Comparison of ENCODE assay signal across 33 cellular contexts in the genomic region with DNA sequence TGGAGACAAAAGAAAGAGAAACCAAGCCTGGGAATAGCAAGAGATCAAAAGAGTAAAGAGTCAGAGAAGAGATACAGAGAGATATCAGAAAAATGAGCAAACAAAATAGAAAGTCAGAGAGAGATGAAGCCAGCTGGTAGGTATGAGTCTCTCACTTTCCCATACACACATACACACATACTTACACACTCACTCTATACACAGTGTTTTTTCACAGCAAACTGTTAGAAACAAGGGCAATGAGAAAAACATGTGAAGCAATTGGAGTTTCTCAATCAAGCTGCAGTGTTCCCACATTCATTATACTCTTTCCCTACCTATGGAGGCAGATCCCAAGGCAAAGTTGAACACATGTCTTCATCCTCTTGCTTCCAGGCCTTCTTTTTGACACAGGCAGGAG. TPM values are rescaled to one million over a fixed set of nuclear protein-coding genes. Genes with fewer than 3 reads are reported as not detected.
DNase-seq lines count a peak whose midpoint lies in the region; ATAC-seq and TF ChIP-seq lines count a peak whose summit lies in the region.
"Had no signal": no experiment of that assay in that cellular context is flagged by ENCODE, and none has a peak within 500 bp of the region (broad histone marks: within the 10 kb centered on the region; RNA-seq: fewer than 3 reads in every experiment).

No MANE protein-coding gene starts in this region.

- H3K9me3 Mint-ChIP-seq in osteocyte (ENCODE audit: unreplicated experiment) = no peaks in the 10 kb centered on the region
- H3K9me3 Mint-ChIP-seq: activated naive CD8-positive, alpha-beta T cell treated with anti-CD3 and anti-CD28 coated beads, Interleukin-2, amount 50 U/mL, for 24 hours; activated T-cell treated with anti-CD3 and anti-CD28 coated beads, Interleukin-2, amount 50 U/mL, for 72 hours; central memory CD8-positive, alpha-beta T cell; memory B cell; stimulated activated naive CD8-positive, alpha-beta T cell treated with anti-CD3 and anti-CD28 coated beads, Interleukin-15, Interleukin-2, amounts not matched to agents 100 ng/mL and 50 ng/mL, for 24 hours had no signal

- no peaks in the 10 kb centered on the region for H3K9me3 ChIP-seq in adipocyte (ENCODE audit: control insufficient read depth, low read length)
- H3K9me3 ChIP-seq: esophagus squamous epithelium, pancreas, Peyer's patch, testis had no signal

- peaks cover 43% of the 10 kb centered on the region for H3K4me1 ChIP-seq in adipocyte (ENCODE audit: control insufficient read depth, insufficient read depth, low read length)
- H3K4me1 ChIP-seq: esophagus squamous epithelium, Peyer's patch, testis had no signal

- H3K4me3 ChIP-seq in adipocyte (ENCODE audit: low read length) (no peak overlapping the region), fibroblast of mammary gland (ENCODE audit: control insufficient read depth, low read depth, low read length) (no peak overlapping the region)
- H3K4me3 ChIP-seq: esophagus squamous epithelium, pancreas, Peyer's patch, testis had no signal

- H3K9ac ChIP-seq in adipocyte (ENCODE audit: low read length) = peak overlapping the region; percentile 37

- peaks cover 75% of the 10 kb centered on the region for H3K4me1 Mint-ChIP-seq in osteocyte (ENCODE audit: unreplicated experiment)
- H3K4me1 Mint-ChIP-seq: activated naive CD8-positive, alpha-beta T cell treated with anti-CD3 and anti-CD28 coated beads, Interleukin-2, amount 50 U/mL, for 24 hours; central memory CD8-positive, alpha-beta T cell; memory B cell had no signal

- TF ChIP-seq CTCF in fibroblast of mammary gland (conservative IDR thresholded peaks at IDR 0.05; ENCODE audit: control insufficient read depth, insufficient read depth, low read depth, low read length) (no peak), osteocyte (IDR thresholded peaks at IDR 0.05) (no peak)

- ATAC-seq in GM21367 (IDR thresholded peaks at IDR 0.05; ENCODE audit: unreplicated experiment) = no peak
- ATAC-seq in HG02623 (IDR thresholded peaks at IDR 0.05; ENCODE audit: unreplicated experiment) = no peak
- ATAC-seq: activated naive CD8-positive, alpha-beta T cell treated with anti-CD3 and anti-CD28 coated beads, Interleukin-2, amount 50 U/mL, for 24 hours; activated T-cell treated with anti-CD3 and anti-CD28 coated beads, Interleukin-2, amount 50 U/mL, for 72 hours; HepG2; left lobe of liver; pancreas had no signal

- H3K36me3 ChIP-seq in adipocyte (ENCODE audit: control insufficient read depth, insufficient read depth, low read length, severe bottlenecking) = no peaks in the 10 kb centered on the region
- H3K36me3 ChIP-seq: esophagus squamous epithelium, pancreas, Peyer's patch had no signal

- peak overlapping the region; percentile 74 for H3K27ac Mint-ChIP-seq in osteocyte (ENCODE audit: unreplicated experiment)
- H3K27ac Mint-ChIP-seq: activated naive CD8-positive, alpha-beta T cell treated with anti-CD3 and anti-CD28 coated beads, Interleukin-2, amount 50 U/mL, for 24 hours; activated T-cell treated with anti-CD3 and anti-CD28 coated beads, Interleukin-2, amount 50 U/mL, for 72 hours; memory B cell; stimulated activated naive CD8-positive, alpha-beta T cell treated with anti-CD3 and anti-CD28 coated beads, Interleukin-15, Interleukin-2, amounts not matched to agents 100 ng/mL and 50 ng/mL, for 24 hours had no signal

- H3K27me3 Mint-ChIP-seq in osteocyte (ENCODE audit: unreplicated experiment) = no peaks in the 10 kb centered on the region

- no peaks in the 10 kb centered on the region for H3K27me3 ChIP-seq in adipocyte (replicated peaks; ENCODE audit: control insufficient read depth, insufficient read depth, low read length)
- H3K27me3 ChIP-seq: esophagus squamous epithelium, pancreas, Peyer's patch, testis had no signal

- H3K36me3 Mint-ChIP-seq in osteocyte (ENCODE audit: unreplicated experiment) = no peaks in the 10 kb centered on the region
- H3K36me3 Mint-ChIP-seq: memory B cell had no signal

- no peak overlapping the region for H3K4me3 Mint-ChIP-seq in osteocyte (ENCODE audit: unreplicated experiment)
- H3K4me3 Mint-ChIP-seq: activated naive CD8-positive, alpha-beta T cell treated with anti-CD3 and anti-CD28 coated beads, Interleukin-2, amount 50 U/mL, for 24 hours; activated T-cell treated with anti-CD3 and anti-CD28 coated beads, Interleukin-2, amount 50 U/mL, for 72 hours; central memory CD8-positive, alpha-beta T cell; memory B cell; stimulated activated naive CD8-positive, alpha-beta T cell treated with anti-CD3 and anti-CD28 coated beads, Interleukin-15, Interleukin-2, amounts not matched to agents 100 ng/mL and 50 ng/mL, for 24 hours had no signal

- DNase-seq in AG20443 (ENCODE audit: low spot score) (peak; percentile 20), adipocyte (ENCODE audit: low read depth) (peak; percentile 72), fibroblast of mammary gland (ENCODE audit: low read depth) (peak; percentile 58), osteocyte (ENCODE audit: extremely low spot score, unreplicated experiment) (no peak), retina (no peak)
- DNase-seq: activated CD4-positive, alpha-beta T cell treated with anti-CD3 and anti-CD28 coated beads, Interleukin-2, amount 50 U/mL, for 48 hours; activated CD4-positive, CD25-positive, alpha-beta regulatory T cell treated with anti-CD3 and anti-CD28 coated beads, Interleukin-2, amount 50 U/mL, for 72 hours; activated naive CD4-positive, alpha-beta T cell; activated naive CD8-positive, alpha-beta T cell treated with anti-CD3 and anti-CD28 coated beads, Interleukin-2, amount 50 U/mL, for 24 hours; activated T-cell treated with anti-CD3 and anti-CD28 coated beads, Interleukin-2, amount 50 U/mL, for 72 hours; COR-L47; esophagus squamous epithelium; glutamatergic neuron; Karpas-422; NCI-H1417 treated with DMSO at 0.1 percent for 48 hours; NCI-H2081; NCI-H226; pancreas; Peyer's patch; SHP77 treated with DMSO at 0.1 percent for 48 hours; stimulated activated CD4-positive, alpha-beta T cell treated with anti-CD3 and anti-CD28 coated beads, Interleukin-2, amount 100 ng/mL, for 24 hours; stimulated activated CD8-positive, alpha-beta memory T cell treated with anti-CD3 and anti-CD28 coated beads, Interleukin-4, amount 100 ng/mL, for 48 hours; testis had no signal

RNA-seq across cellular contexts. Expression of gene NLRP10, which starts 2.6 kb away (rescaled TPM):
- total RNA-seq in osteocyte = 0.38 and 0.63 TPM in 2 replicates
- total RNA-seq: activated T-cell treated with anti-CD3 and anti-CD28 coated beads, Interleukin-2, amount 50 U/mL, for 72 hours; dermis microvascular lymphatic vessel endothelial cell; esophagus squamous epithelium; HepG2; left lobe of liver; pancreas; Peyer's patch; T-helper 2 cell treated with Interferon-gamma antibody and Interleukin-4, amounts not matched to agents 100 ng/mL and 5 ng/mL, for 36 hours; testis; urinary bladder had no signal

RNA-seq across cellular contexts. Expression of gene EIF3F, which starts 19.3 kb away (rescaled TPM):
- total RNA-seq in osteocyte = 327 and 333 TPM in 2 replicates

RNA-seq across cellular contexts. Expression of gene OR10A3, which starts 26.3 kb away (rescaled TPM):
- total RNA-seq in osteocyte = not detected in 2 replicates
- total RNA-seq: activated T-cell treated with anti-CD3 and anti-CD28 coated beads, Interleukin-2, amount 50 U/mL, for 72 hours; dermis microvascular lymphatic vessel endothelial cell; esophagus squamous epithelium; HepG2; left lobe of liver; pancreas; Peyer's patch; T-helper 2 cell treated with Interferon-gamma antibody and Interleukin-4, amounts not matched to agents 100 ng/mL and 5 ng/mL, for 36 hours; urinary bladder had no signal

RNA-seq across cellular contexts. Expression of gene OR10A6, which starts 36.8 kb away (rescaled TPM):
- total RNA-seq in osteocyte = not detected in 2 replicates
- total RNA-seq: activated T-cell treated with anti-CD3 and anti-CD28 coated beads, Interleukin-2, amount 50 U/mL, for 72 hours; dermis microvascular lymphatic vessel endothelial cell; esophagus squamous epithelium; HepG2; left lobe of liver; pancreas; Peyer's patch; T-helper 2 cell treated with Interferon-gamma antibody and Interleukin-4, amounts not matched to agents 100 ng/mL and 5 ng/mL, for 36 hours; testis; urinary bladder had no signal

Comparison
In these comparisons a context has a peak if more than half of its experiments do, and no peak if none do; other contexts are left out.
1. DNase-seq: peak in AG20443 (single experiment), adipocyte (single experiment) and fibroblast of mammary gland (single experiment); none in osteocyte (single experiment) and retina (single experiment).